In genomic region chr12:95634622-95635621, GRCh38 we compare ENCODE assay signal across 10 cellular contexts.
DNase-seq lines count a peak whose midpoint lies in the region; ATAC-seq, FAIRE-seq and TF ChIP-seq lines count a peak whose summit lies in the region.
"Had no signal": no experiment of that assay in that cellular context is flagged by ENCODE, and none has a peak within 500 bp of the region (broad histone marks: within the 10 kb centered on the region; RNA-seq: fewer than 3 reads in every experiment).

No MANE protein-coding gene starts in this region.

- peaks cover 62% of the 10 kb centered on the region for H3K4me1 Mint-ChIP-seq in chondrocyte (ENCODE audit: low read depth)

- no peaks in the 10 kb centered on the region for H3K27me3 ChIP-seq in osteoblast (ENCODE audit: insufficient read depth, low read length)
- no peaks in the 10 kb centered on the region for H3K27me3 ChIP-seq in sigmoid colon

- DNase-seq in GM18507 (ENCODE audit: extremely low spot score, insufficient read length, low read depth) (no peak), chondrocyte (ENCODE audit: low spot score) (no peak), osteoblast (ENCODE audit: insufficient read length, low spot score, missing footprints) (no peak), dedifferentiated amniotic fluid mesenchymal stem cell (ENCODE audit: extremely low spot score) (no peak), sigmoid colon (no peak), NCI-H82 treated with DMSO at 0.1 percent for 48 hours (lab: John Stamatoyannopoulos, UW; ENCODE audit: unreplicated experiment) (no peak)
- DNase-seq: left cardiac atrium had no signal

- H3K4me3 ChIP-seq in osteoblast (ENCODE audit: insufficient read depth, low read length) (no peak overlapping the region), sigmoid colon (no peak overlapping the region)

- H3K4me2 ChIP-seq in osteoblast (ENCODE audit: insufficient read depth, low read length): no peak overlapping the region

- no peaks in the 10 kb centered on the region for H3K79me2 ChIP-seq in osteoblast (ENCODE audit: insufficient read depth, low read length)

- no peak overlapping the region for H3K4me3 Mint-ChIP-seq in chondrocyte (ENCODE audit: unreplicated experiment)

- WGBS in sigmoid colon, 2 donors: 16 to 63% methylated on average over 9 of the region's 9 CpGs

- H3K27ac ChIP-seq in osteoblast (ENCODE audit: low read depth, low read length): peak overlapping the region; percentile 88
- H3K27ac ChIP-seq in sigmoid colon: no peak overlapping the region

- peak overlapping the region; percentile 84 for H3K27ac Mint-ChIP-seq in chondrocyte (ENCODE audit: unreplicated experiment)

- H3K36me3 Mint-ChIP-seq in chondrocyte (ENCODE audit: low read depth): peaks cover 4% of the 10 kb centered on the region

- no peak for TF ChIP-seq POLR2A in sigmoid colon (IDR thresholded peaks at IDR 0.05)

- no peaks in the 10 kb centered on the region for H3K27me3 Mint-ChIP-seq in chondrocyte (ENCODE audit: low read depth)

- H3K36me3 ChIP-seq in osteoblast (ENCODE audit: insufficient read depth, low read length): no peaks in the 10 kb centered on the region
- H3K36me3 ChIP-seq in sigmoid colon: no peaks in the 10 kb centered on the region

- no peak overlapping the region for H2AFZ ChIP-seq in osteoblast (ENCODE audit: low read length)

- TF ChIP-seq CTCF in chondrocyte (IDR thresholded peaks at IDR 0.05): no peak
- no peak for TF ChIP-seq CTCF in osteoblast (IDR thresholded peaks at IDR 0.05; ENCODE audit: extremely low read depth, low read depth, low read length)
- no peak for TF ChIP-seq CTCF in sigmoid colon (IDR thresholded peaks at IDR 0.05)

- FAIRE-seq in GM18507 (lab: Jason Lieb, UNC): peak; percentile 29
- FAIRE-seq: G401.6 had no signal

- peaks cover 8% of the 10 kb centered on the region for H3K9me3 Mint-ChIP-seq in chondrocyte (ENCODE audit: low read depth)

- no peaks in the 10 kb centered on the region for H4K20me1 ChIP-seq in osteoblast (ENCODE audit: insufficient read depth, low read length)

- intact Hi-C loops in sigmoid colon (cut with DNase I): no loop called here

- H3K4me1 ChIP-seq in osteoblast (ENCODE audit: insufficient read depth, low read length) (peaks cover 29% of the 10 kb centered on the region), sigmoid colon (peaks cover 0 to 24% (median 17%) of the 10 kb centered on the region in 4 donors)

- H3K9me3 ChIP-seq in osteoblast (ENCODE audit: low read depth, low read length) (no peaks in the 10 kb centered on the region), sigmoid colon (no peaks in the 10 kb centered on the region)

- ATAC-seq in HG03457 (IDR thresholded peaks at IDR 0.05; ENCODE audit: unreplicated experiment): peak; percentile 77
- ATAC-seq in GM21515 (IDR thresholded peaks at IDR 0.05; ENCODE audit: unreplicated experiment): no peak

- TF ChIP-seq EP300 in sigmoid colon (IDR thresholded peaks at IDR 0.05): no peak
